Comparison of ENCODE assay signal across 1 cellular context in genomic region chr11:108467091-108467823, GRCh38.
TF ChIP-seq lines count a peak whose summit lies in the region.

C11orf65 (minus strand) TSS chr11:108467529; CDS start chr11:108461559, 5,970 bp downstream.

TF ChIP-seq in GM12878, 131 proteins besides CTCF, POLR2A, EP300 and RAD21 (continued from another document and continues in another):
- TF ChIP-seq RELA (IDR thresholded peaks at IDR 0.05; ENCODE audit: borderline replicate concordance, partially characterized antibody), result no peak
- peak; percentile 35; the same call in 1 of the 2 replicates for TF ChIP-seq ZNF687 (IDR thresholded peaks at IDR 0.05)
- TF ChIP-seq, protein P1, sequence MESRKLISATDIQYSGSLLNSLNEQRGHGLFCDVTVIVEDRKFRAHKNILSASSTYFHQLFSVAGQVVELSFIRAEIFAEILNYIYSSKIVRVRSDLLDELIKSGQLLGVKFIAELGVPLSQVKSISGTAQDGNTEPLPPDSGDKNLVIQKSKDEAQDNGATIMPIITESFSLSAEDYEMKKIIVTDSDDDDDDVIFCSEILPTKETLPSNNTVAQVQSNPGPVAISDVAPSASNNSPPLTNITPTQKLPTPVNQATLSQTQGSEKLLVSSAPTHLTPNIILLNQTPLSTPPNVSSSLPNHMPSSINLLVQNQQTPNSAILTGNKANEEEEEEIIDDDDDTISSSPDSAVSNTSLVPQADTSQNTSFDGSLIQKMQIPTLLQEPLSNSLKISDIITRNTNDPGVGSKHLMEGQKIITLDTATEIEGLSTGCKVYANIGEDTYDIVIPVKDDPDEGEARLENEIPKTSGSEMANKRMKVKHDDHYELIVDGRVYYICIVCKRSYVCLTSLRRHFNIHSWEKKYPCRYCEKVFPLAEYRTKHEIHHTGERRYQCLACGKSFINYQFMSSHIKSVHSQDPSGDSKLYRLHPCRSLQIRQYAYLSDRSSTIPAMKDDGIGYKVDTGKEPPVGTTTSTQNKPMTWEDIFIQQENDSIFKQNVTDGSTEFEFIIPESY (IDR thresholded peaks at IDR 0.05), result no peak
- TF ChIP-seq BMI1 (IDR thresholded peaks at IDR 0.05; ENCODE audit: borderline replicate concordance), result no peak
- TF ChIP-seq JUNB (IDR thresholded peaks at IDR 0.05), result no peak
- TF ChIP-seq ASH2L (IDR thresholded peaks at IDR 0.05; ENCODE audit: borderline replicate concordance, low read depth), result 0 out of 2 replicates have a peak, but pooled peaks have one; percentile 27
- TF ChIP-seq EGR1 (IDR thresholded peaks at IDR 0.05; ENCODE audit: borderline replicate concordance in 1 of 2, low read depth in 2 of 2, low read length in 2 of 2), result no peak
- no peak for TF ChIP-seq MTA3 (IDR thresholded peaks at IDR 0.05; ENCODE audit: borderline replicate concordance, low read length)
- no peak for TF ChIP-seq IRF4 (IDR thresholded peaks at IDR 0.05; ENCODE audit: low read depth, low read length)
- no peak for TF ChIP-seq STAT1 (conservative IDR thresholded peaks at IDR 0.05)
- TF ChIP-seq ETV6 (conservative IDR thresholded peaks at IDR 0.05 in 1 of 2, IDR thresholded peaks at IDR 0.05 in 1 of 2; ENCODE audit: borderline replicate concordance in 1 of 2, low read depth in 1 of 2), result no peak
- no peak for TF ChIP-seq CBFB (IDR thresholded peaks at IDR 0.05; ENCODE audit: low read depth)
- no peak for TF ChIP-seq SKIL (IDR thresholded peaks at IDR 0.05; ENCODE audit: low read depth, poor library complexity, severe bottlenecking)
- TF ChIP-seq, protein P2, sequence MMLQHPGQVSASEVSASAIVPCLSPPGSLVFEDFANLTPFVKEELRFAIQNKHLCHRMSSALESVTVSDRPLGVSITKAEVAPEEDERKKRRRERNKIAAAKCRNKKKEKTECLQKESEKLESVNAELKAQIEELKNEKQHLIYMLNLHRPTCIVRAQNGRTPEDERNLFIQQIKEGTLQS (IDR thresholded peaks at IDR 0.05; ENCODE audit: borderline replicate concordance, extremely low read depth, low read depth, low read length), result no peak
- no peak for TF ChIP-seq NFXL1 (IDR thresholded peaks at IDR 0.05; ENCODE audit: borderline replicate concordance)
- TF ChIP-seq HDAC6 (IDR thresholded peaks at IDR 0.05; ENCODE audit: unreplicated experiment), result no peak
- no peak for TF ChIP-seq SREBF2 (IDR thresholded peaks at IDR 0.05; ENCODE audit: low read length)
- no peak for TF ChIP-seq SUPT20H (IDR thresholded peaks at IDR 0.05; ENCODE audit: borderline replicate concordance, control insufficient read depth, low read depth, low read length)
- TF ChIP-seq EZH2 (IDR thresholded peaks at IDR 0.05; ENCODE audit: borderline replicate concordance, control insufficient read depth, low read depth, low read length), result no peak
- no peak for TF ChIP-seq TCF7 (IDR thresholded peaks at IDR 0.05; ENCODE audit: borderline replicate concordance)
- TF ChIP-seq MTA2 (IDR thresholded peaks at IDR 0.05; ENCODE audit: low read depth), result no peak
- 0 out of 2 replicates have a peak, but pooled peaks have one; percentile 37 for TF ChIP-seq LARP7 (IDR thresholded peaks at IDR 0.05)
- no peak for TF ChIP-seq CEBPB (IDR thresholded peaks at IDR 0.05; ENCODE audit: borderline replicate concordance in 1 of 2, low read depth in 2 of 2, low read length in 2 of 2)
- TF ChIP-seq, protein P3, sequence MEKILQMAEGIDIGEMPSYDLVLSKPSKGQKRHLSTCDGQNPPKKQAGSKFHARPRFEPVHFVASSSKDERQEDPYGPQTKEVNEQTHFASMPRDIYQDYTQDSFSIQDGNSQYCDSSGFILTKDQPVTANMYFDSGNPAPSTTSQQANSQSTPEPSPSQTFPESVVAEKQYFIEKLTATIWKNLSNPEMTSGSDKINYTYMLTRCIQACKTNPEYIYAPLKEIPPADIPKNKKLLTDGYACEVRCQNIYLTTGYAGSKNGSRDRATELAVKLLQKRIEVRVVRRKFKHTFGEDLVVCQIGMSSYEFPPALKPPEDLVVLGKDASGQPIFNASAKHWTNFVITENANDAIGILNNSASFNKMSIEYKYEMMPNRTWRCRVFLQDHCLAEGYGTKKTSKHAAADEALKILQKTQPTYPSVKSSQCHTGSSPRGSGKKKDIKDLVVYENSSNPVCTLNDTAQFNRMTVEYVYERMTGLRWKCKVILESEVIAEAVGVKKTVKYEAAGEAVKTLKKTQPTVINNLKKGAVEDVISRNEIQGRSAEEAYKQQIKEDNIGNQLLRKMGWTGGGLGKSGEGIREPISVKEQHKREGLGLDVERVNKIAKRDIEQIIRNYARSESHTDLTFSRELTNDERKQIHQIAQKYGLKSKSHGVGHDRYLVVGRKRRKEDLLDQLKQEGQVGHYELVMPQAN (conservative IDR thresholded peaks at IDR 0.05), result peak; percentile 69
- TF ChIP-seq MYB (IDR thresholded peaks at IDR 0.05; ENCODE audit: borderline replicate concordance, low read depth, low read length), result no peak
- TF ChIP-seq, protein P4, sequence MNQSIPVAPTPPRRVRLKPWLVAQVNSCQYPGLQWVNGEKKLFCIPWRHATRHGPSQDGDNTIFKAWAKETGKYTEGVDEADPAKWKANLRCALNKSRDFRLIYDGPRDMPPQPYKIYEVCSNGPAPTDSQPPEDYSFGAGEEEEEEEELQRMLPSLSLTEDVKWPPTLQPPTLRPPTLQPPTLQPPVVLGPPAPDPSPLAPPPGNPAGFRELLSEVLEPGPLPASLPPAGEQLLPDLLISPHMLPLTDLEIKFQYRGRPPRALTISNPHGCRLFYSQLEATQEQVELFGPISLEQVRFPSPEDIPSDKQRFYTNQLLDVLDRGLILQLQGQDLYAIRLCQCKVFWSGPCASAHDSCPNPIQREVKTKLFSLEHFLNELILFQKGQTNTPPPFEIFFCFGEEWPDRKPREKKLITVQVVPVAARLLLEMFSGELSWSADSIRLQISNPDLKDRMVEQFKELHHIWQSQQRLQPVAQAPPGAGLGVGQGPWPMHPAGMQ (IDR thresholded peaks at IDR 0.05; ENCODE audit: borderline replicate concordance), result no peak
- peak; percentile 44; the same call in 1 of the 2 replicates for TF ChIP-seq TAF1 (IDR thresholded peaks at IDR 0.05; ENCODE audit: borderline replicate concordance, low read depth, low read length)
- peak; percentile 73; the same call in 1 of the 2 replicates for TF ChIP-seq SIN3A (IDR thresholded peaks at IDR 0.05; ENCODE audit: low read depth, low read length)
- no peak for TF ChIP-seq ZNF622 (IDR thresholded peaks at IDR 0.05)
- TF ChIP-seq DPF2 (IDR thresholded peaks at IDR 0.05), result no peak
- peak; percentile 96 for TF ChIP-seq PML (IDR thresholded peaks at IDR 0.05; ENCODE audit: low read length)
- peak; percentile 40; the same call in 1 of the 2 replicates for TF ChIP-seq HCFC1 (IDR thresholded peaks at IDR 0.05; ENCODE audit: low read length)
- TF ChIP-seq SPI1 (IDR thresholded peaks at IDR 0.05; ENCODE audit: borderline replicate concordance, insufficient read depth, low read depth, low read length), result peak; percentile 26; the same call in 1 of the 2 replicates
- no peak for TF ChIP-seq MYC (IDR thresholded peaks at IDR 0.05; ENCODE audit: insufficient read depth, insufficient read length, insufficient replicate concordance, low read length, severe bottlenecking)
- TF ChIP-seq, protein P5, sequence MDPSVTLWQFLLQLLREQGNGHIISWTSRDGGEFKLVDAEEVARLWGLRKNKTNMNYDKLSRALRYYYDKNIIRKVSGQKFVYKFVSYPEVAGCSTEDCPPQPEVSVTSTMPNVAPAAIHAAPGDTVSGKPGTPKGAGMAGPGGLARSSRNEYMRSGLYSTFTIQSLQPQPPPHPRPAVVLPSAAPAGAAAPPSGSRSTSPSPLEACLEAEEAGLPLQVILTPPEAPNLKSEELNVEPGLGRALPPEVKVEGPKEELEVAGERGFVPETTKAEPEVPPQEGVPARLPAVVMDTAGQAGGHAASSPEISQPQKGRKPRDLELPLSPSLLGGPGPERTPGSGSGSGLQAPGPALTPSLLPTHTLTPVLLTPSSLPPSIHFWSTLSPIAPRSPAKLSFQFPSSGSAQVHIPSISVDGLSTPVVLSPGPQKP (IDR thresholded peaks at IDR 0.05; ENCODE audit: low read depth, low read length), result no peak; the same call in 1 of the 2 replicates
- TF ChIP-seq POU2F2 (IDR thresholded peaks at IDR 0.05; ENCODE audit: borderline replicate concordance, low read depth, low read length), result peak; percentile 57; the same call in 1 of the 3 replicates
- TF ChIP-seq KAT2A (conservative IDR thresholded peaks at IDR 0.05; ENCODE audit: control insufficient read depth, low read depth, low read length), result no peak
- TF ChIP-seq MEF2A (IDR thresholded peaks at IDR 0.05; ENCODE audit: insufficient read depth, low read depth, low read length), result 0 out of 2 replicates have a peak, but pooled peaks have one; percentile 6
- TF ChIP-seq, protein P6, sequence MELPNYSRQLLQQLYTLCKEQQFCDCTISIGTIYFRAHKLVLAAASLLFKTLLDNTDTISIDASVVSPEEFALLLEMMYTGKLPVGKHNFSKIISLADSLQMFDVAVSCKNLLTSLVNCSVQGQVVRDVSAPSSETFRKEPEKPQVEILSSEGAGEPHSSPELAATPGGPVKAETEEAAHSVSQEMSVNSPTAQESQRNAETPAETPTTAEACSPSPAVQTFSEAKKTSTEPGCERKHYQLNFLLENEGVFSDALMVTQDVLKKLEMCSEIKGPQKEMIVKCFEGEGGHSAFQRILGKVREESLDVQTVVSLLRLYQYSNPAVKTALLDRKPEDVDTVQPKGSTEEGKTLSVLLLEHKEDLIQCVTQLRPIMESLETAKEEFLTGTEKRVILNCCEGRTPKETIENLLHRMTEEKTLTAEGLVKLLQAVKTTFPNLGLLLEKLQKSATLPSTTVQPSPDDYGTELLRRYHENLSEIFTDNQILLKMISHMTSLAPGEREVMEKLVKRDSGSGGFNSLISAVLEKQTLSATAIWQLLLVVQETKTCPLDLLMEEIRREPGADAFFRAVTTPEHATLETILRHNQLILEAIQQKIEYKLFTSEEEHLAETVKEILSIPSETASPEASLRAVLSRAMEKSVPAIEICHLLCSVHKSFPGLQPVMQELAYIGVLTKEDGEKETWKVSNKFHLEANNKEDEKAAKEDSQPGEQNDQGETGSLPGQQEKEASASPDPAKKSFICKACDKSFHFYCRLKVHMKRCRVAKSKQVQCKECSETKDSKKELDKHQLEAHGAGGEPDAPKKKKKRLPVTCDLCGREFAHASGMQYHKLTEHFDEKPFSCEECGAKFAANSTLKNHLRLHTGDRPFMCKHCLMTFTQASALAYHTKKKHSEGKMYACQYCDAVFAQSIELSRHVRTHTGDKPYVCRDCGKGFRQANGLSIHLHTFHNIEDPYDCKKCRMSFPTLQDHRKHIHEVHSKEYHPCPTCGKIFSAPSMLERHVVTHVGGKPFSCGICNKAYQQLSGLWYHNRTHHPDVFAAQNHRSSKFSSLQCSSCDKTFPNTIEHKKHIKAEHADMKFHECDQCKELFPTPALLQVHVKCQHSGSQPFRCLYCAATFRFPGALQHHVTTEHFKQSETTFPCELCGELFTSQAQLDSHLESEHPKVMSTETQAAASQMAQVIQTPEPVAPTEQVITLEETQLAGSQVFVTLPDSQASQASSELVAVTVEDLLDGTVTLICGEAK (IDR thresholded peaks at IDR 0.05; ENCODE audit: borderline replicate concordance), result peak; percentile 85
- TF ChIP-seq BRCA1 (IDR thresholded peaks at IDR 0.05; ENCODE audit: low read depth, low read length), result no peak
- peak; percentile 95 for TF ChIP-seq CREB1 (IDR thresholded peaks at IDR 0.05; ENCODE audit: low read depth)
- no peak for TF ChIP-seq IRF3 (IDR thresholded peaks at IDR 0.05)
- 0 out of 2 replicates have a peak, but pooled peaks have one; percentile 25 for TF ChIP-seq CBX5 (IDR thresholded peaks at IDR 0.05; ENCODE audit: low read depth)
